3 cellular contexts compared by ENCODE assay signal in the genomic region with DNA sequence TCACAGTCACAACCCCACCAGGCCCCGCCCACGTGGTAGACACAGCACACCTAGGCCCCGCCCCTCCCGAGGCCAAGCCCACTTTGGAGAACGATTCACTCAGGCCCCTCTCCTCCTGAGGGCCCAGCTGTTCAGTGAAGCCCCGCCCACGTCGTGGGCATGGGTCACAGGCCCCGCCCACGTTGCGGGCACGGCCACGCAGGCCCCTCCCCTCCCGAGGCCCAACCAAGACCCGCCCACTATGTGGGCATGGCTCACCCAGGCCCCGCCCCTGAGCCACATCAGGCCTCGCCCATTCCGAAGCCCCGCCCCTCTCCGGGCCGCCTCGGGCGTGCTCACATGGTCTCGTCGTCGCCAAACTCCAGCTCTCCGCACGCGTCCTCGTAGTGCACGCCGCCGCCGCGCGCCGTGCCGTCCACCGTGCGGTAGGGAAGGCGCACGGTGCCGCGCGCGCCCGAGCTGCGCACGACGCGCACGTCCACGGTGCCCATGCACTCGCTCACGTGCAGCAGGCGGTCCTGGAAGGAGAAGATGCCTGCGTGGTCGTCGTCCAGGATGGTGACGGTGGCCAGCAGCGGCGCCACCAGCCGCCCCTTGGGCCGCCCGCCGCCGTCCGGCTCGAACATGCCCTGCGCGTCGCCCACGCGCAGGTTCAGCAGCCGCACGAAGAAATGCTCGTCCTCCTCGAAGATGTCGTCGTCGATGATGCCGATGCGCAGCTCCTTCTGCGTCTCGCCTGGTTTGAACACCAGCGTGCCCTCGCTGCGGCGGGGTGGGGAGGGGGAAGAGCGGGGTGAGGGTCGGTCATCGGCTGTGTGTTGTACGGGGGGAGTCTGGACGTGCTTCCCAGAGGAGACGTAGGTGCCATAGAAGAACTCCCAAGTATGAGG.
TF ChIP-seq lines count a peak whose summit lies in the region.

No MANE protein-coding gene starts in this region.

TF ChIP-seq in A549, 52 proteins besides CTCF, POLR2A, EP300 and RAD21 (continues in another document):
- TF ChIP-seq KDM1A (IDR thresholded peaks at IDR 0.05; ENCODE audit: low read depth) (no peak), NR3C1 (IDR thresholded peaks at IDR 0.05) (no peak), TP53 (CRISPR knock-in tag; IDR thresholded peaks at IDR 0.05) (no peak), ZSCAN20 (CRISPR knock-in tag; IDR thresholded peaks at IDR 0.05) (no peak), HOXB5 (CRISPR knock-in tag; IDR thresholded peaks at IDR 0.05) (no peak), RARB (CRISPR knock-in tag; IDR thresholded peaks at IDR 0.05) (no peak), HES2 (IDR thresholded peaks at IDR 0.05) (no peak), RNF2 (IDR thresholded peaks at IDR 0.05; ENCODE audit: borderline replicate concordance, low read depth) (no peak), RFX5 (IDR thresholded peaks at IDR 0.05) (no peak)
- TF ChIP-seq, protein P1, sequence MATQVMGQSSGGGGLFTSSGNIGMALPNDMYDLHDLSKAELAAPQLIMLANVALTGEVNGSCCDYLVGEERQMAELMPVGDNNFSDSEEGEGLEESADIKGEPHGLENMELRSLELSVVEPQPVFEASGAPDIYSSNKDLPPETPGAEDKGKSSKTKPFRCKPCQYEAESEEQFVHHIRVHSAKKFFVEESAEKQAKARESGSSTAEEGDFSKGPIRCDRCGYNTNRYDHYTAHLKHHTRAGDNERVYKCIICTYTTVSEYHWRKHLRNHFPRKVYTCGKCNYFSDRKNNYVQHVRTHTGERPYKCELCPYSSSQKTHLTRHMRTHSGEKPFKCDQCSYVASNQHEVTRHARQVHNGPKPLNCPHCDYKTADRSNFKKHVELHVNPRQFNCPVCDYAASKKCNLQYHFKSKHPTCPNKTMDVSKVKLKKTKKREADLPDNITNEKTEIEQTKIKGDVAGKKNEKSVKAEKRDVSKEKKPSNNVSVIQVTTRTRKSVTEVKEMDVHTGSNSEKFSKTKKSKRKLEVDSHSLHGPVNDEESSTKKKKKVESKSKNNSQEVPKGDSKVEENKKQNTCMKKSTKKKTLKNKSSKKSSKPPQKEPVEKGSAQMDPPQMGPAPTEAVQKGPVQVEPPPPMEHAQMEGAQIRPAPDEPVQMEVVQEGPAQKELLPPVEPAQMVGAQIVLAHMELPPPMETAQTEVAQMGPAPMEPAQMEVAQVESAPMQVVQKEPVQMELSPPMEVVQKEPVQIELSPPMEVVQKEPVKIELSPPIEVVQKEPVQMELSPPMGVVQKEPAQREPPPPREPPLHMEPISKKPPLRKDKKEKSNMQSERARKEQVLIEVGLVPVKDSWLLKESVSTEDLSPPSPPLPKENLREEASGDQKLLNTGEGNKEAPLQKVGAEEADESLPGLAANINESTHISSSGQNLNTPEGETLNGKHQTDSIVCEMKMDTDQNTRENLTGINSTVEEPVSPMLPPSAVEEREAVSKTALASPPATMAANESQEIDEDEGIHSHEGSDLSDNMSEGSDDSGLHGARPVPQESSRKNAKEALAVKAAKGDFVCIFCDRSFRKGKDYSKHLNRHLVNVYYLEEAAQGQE (IDR thresholded peaks at IDR 0.05), result no peak
- TF ChIP-seq, protein P2, sequence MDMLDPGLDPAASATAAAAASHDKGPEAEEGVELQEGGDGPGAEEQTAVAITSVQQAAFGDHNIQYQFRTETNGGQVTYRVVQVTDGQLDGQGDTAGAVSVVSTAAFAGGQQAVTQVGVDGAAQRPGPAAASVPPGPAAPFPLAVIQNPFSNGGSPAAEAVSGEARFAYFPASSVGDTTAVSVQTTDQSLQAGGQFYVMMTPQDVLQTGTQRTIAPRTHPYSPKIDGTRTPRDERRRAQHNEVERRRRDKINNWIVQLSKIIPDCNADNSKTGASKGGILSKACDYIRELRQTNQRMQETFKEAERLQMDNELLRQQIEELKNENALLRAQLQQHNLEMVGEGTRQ (IDR thresholded peaks at IDR 0.05), result peak; percentile 52
- TF ChIP-seq, protein P3, sequence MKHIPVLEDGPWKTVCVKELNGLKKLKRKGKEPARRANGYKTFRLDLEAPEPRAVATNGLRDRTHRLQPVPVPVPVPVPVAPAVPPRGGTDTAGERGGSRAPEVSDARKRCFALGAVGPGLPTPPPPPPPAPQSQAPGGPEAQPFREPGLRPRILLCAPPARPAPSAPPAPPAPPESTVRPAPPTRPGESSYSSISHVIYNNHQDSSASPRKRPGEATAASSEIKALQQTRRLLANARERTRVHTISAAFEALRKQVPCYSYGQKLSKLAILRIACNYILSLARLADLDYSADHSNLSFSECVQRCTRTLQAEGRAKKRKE (CRISPR knock-in tag; IDR thresholded peaks at IDR 0.05; ENCODE audit: low read depth), result no peak
- TF ChIP-seq, protein P4, sequence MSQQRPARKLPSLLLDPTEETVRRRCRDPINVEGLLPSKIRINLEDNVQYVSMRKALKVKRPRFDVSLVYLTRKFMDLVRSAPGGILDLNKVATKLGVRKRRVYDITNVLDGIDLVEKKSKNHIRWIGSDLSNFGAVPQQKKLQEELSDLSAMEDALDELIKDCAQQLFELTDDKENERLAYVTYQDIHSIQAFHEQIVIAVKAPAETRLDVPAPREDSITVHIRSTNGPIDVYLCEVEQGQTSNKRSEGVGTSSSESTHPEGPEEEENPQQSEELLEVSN (IDR thresholded peaks at IDR 0.05; ENCODE audit: borderline replicate concordance, low read depth), result peak; percentile 93

TF ChIP-seq in WTC11, 78 proteins besides CTCF, POLR2A, EP300 and RAD21 (continues in another document):
- TF ChIP-seq ZNF232 (CRISPR knock-in tag; IDR thresholded peaks at IDR 0.05) (peak; percentile 99), MLX (CRISPR knock-in tag; IDR thresholded peaks at IDR 0.05) (peak; percentile 97), ZBTB21 (CRISPR knock-in tag; IDR thresholded peaks at IDR 0.05; ENCODE audit: borderline replicate concordance) (peak; percentile 97), NFYB (CRISPR knock-in tag; conservative IDR thresholded peaks at IDR 0.05; ENCODE audit: low read depth) (peak; percentile 50), ELF4 (CRISPR knock-in tag; IDR thresholded peaks at IDR 0.05; ENCODE audit: low read depth) (peak; percentile 97), E2F4 (CRISPR knock-in tag; IDR thresholded peaks at IDR 0.05; ENCODE audit: borderline replicate concordance, low read depth) (peak; percentile 93), MYBL2 (CRISPR knock-in tag; IDR thresholded peaks at IDR 0.05) (peak; percentile 98), SMAD4 (CRISPR knock-in tag; IDR thresholded peaks at IDR 0.05) (peak; percentile 83; the same call in 1 of the 2 replicates), ATF2 (CRISPR knock-in tag; IDR thresholded peaks at IDR 0.05; ENCODE audit: borderline replicate concordance, low read depth) (peak; percentile 75), NFATC4 (CRISPR knock-in tag; IDR thresholded peaks at IDR 0.05) (no peak), JUN (CRISPR knock-in tag; IDR thresholded peaks at IDR 0.05) (peak; percentile 99), IRF2 (CRISPR knock-in tag; IDR thresholded peaks at IDR 0.05; ENCODE audit: borderline replicate concordance, low read depth) (peak; percentile 71; the same call in 1 of the 2 replicates), KAT7 (CRISPR knock-in tag; IDR thresholded peaks at IDR 0.05; ENCODE audit: borderline replicate concordance) (peak; percentile 19; the same call in 1 of the 2 replicates), ZNF416 (CRISPR knock-in tag; IDR thresholded peaks at IDR 0.05) (peak; percentile 78; the same call in 1 of the 2 replicates)
- TF ChIP-seq, protein P5, sequence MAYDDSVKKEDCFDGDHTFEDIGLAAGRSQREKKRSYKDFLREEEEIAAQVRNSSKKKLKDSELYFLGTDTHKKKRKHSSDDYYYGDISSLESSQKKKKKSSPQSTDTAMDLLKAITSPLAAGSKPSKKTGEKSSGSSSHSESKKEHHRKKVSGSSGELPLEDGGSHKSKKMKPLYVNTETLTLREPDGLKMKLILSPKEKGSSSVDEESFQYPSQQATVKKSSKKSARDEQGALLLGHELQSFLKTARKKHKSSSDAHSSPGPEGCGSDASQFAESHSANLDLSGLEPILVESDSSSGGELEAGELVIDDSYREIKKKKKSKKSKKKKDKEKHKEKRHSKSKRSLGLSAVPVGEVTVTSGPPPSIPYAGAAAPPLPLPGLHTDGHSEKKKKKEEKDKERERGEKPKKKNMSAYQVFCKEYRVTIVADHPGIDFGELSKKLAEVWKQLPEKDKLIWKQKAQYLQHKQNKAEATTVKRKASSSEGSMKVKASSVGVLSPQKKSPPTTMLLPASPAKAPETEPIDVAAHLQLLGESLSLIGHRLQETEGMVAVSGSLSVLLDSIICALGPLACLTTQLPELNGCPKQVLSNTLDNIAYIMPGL (CRISPR knock-in tag; IDR thresholded peaks at IDR 0.05), result peak; percentile 85

TF ChIP-seq in HepG2, 621 proteins besides CTCF, POLR2A, EP300 and RAD21 (continues in another document):
- TF ChIP-seq RFX1 (IDR thresholded peaks at IDR 0.05), result no peak
- TF ChIP-seq RBAK (CRISPR knock-in tag; IDR thresholded peaks at IDR 0.05), result no peak
- TF ChIP-seq ZNF816 (CRISPR knock-in tag; IDR thresholded peaks at IDR 0.05; ENCODE audit: borderline replicate concordance), result no peak
- TF ChIP-seq TFAP4 (IDR thresholded peaks at IDR 0.05; ENCODE audit: borderline replicate concordance, low read depth), result peak; percentile 38; the same call in 1 of the 2 replicates
- 0 out of 2 replicates have a peak, but pooled peaks have one; percentile 23 for TF ChIP-seq SP4 (CRISPR knock-in tag; IDR thresholded peaks at IDR 0.05)
- TF ChIP-seq ZNF556 (CRISPR knock-in tag; IDR thresholded peaks at IDR 0.05; ENCODE audit: borderline replicate concordance), result no peak
- TF ChIP-seq DMAP1 (CRISPR knock-in tag; IDR thresholded peaks at IDR 0.05), result no peak
- no peak for TF ChIP-seq BHLHE40 (IDR thresholded peaks at IDR 0.05; ENCODE audit: low read length)
- TF ChIP-seq ZFP82 (CRISPR knock-in tag; IDR thresholded peaks at IDR 0.05; ENCODE audit: borderline replicate concordance), result no peak
- TF ChIP-seq NBN (conservative IDR thresholded peaks at IDR 0.05), result no peak
- TF ChIP-seq HOXA3 (CRISPR knock-in tag; IDR thresholded peaks at IDR 0.05), result peak; percentile 54; the same call in 1 of the 2 replicates
- TF ChIP-seq, protein P6, sequence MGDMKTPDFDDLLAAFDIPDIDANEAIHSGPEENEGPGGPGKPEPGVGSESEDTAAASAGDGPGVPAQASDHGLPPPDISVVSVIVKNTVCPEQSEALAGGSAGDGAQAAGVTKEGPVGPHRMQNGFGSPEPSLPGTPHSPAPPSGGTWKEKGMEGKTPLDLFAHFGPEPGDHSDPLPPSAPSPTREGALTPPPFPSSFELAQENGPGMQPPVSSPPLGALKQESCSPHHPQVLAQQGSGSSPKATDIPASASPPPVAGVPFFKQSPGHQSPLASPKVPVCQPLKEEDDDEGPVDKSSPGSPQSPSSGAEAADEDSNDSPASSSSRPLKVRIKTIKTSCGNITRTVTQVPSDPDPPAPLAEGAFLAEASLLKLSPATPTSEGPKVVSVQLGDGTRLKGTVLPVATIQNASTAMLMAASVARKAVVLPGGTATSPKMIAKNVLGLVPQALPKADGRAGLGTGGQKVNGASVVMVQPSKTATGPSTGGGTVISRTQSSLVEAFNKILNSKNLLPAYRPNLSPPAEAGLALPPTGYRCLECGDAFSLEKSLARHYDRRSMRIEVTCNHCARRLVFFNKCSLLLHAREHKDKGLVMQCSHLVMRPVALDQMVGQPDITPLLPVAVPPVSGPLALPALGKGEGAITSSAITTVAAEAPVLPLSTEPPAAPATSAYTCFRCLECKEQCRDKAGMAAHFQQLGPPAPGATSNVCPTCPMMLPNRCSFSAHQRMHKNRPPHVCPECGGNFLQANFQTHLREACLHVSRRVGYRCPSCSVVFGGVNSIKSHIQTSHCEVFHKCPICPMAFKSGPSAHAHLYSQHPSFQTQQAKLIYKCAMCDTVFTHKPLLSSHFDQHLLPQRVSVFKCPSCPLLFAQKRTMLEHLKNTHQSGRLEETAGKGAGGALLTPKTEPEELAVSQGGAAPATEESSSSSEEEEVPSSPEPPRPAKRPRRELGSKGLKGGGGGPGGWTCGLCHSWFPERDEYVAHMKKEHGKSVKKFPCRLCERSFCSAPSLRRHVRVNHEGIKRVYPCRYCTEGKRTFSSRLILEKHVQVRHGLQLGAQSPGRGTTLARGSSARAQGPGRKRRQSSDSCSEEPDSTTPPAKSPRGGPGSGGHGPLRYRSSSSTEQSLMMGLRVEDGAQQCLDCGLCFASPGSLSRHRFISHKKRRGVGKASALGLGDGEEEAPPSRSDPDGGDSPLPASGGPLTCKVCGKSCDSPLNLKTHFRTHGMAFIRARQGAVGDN (CRISPR knock-in tag; IDR thresholded peaks at IDR 0.05), result peak; percentile 18; the same call in 1 of the 2 replicates
- TF ChIP-seq ATAD3A (CRISPR knock-in tag; IDR thresholded peaks at IDR 0.05), result no peak
- TF ChIP-seq RFXAP (CRISPR knock-in tag; IDR thresholded peaks at IDR 0.05; ENCODE audit: borderline replicate concordance), result no peak
- TF ChIP-seq ZNF878 (CRISPR knock-in tag; IDR thresholded peaks at IDR 0.05), result no peak
- no peak for TF ChIP-seq AHR (CRISPR knock-in tag; IDR thresholded peaks at IDR 0.05)
- TF ChIP-seq SRSF4 (IDR thresholded peaks at IDR 0.05; ENCODE audit: low read depth, low read length, poor library complexity, severe bottlenecking), result no peak
- no peak for TF ChIP-seq HIC2 (CRISPR knock-in tag; IDR thresholded peaks at IDR 0.05; ENCODE audit: low read depth)
- no peak for TF ChIP-seq SYNCRIP (IDR thresholded peaks at IDR 0.05; ENCODE audit: insufficient read depth, low read depth, low read length)
- TF ChIP-seq ZNF562 (CRISPR knock-in tag; IDR thresholded peaks at IDR 0.05; ENCODE audit: borderline replicate concordance), result no peak
- no peak for TF ChIP-seq ZNF709 (CRISPR knock-in tag; IDR thresholded peaks at IDR 0.05)
